Comparison of ENCODE assay signal across 26 cellular contexts in genomic region chr6:40163924-40164323, GRCh38.
"Had no signal": no experiment of that assay in that cellular context is flagged by ENCODE, and none has a peak within 500 bp of the region (broad histone marks: within the 10 kb centered on the region; RNA-seq: fewer than 3 reads in every experiment).

No MANE protein-coding gene starts in this region.

- H3K4me1 ChIP-seq: left ventricle myocardium inferior, parathyroid adenoma, psoas muscle, vagina had no signal

- H3K36me3 ChIP-seq: esophagus squamous epithelium, left ventricle myocardium inferior, thoracic aorta, vagina had no signal

- H3K27ac Mint-ChIP-seq: activated B cell treated with CpG ODN at 0.5 μM for 24 hours; activated CD8-positive, alpha-beta memory T cell treated with anti-CD3 and anti-CD28 coated beads, Interleukin-2, amount 10 ng/mL, durations not matched to agents 7 days and 5 days; activated CD8-positive, alpha-beta T cell treated with anti-CD3 and anti-CD28 coated beads, Interleukin-2, amount 10 ng/mL, durations not matched to agents 7 days and 5 days; activated naive CD4-positive, alpha-beta T cell treated with anti-CD3 and anti-CD28 coated beads, Interleukin-2, amount 50 U/mL, for 24 hours; activated naive CD8-positive, alpha-beta T cell treated with anti-CD3 and anti-CD28 coated beads, Interleukin-2, amount 50 U/mL, for 24 hours; activated T-helper 2 cell treated with anti-CD3 and anti-CD28 coated beads, Interferon-gamma antibody, Interleukin-2, Interleukin-4, amounts not matched to agents 10 μg/mL and 5 μg/mL and 100 μg/mL, durations not matched to agents 14 hours and 24 hours and 36 hours; nephron progenitor cell; stimulated activated naive B cell treated with anti-CD40 and anti-IgM and Interleukin-4, amounts not matched to agents 10 μg/mL and 1 μg/mL and 100 μg/mL, for 72 hours; T-cell; type B pancreatic cell had no signal

- H3K4me3 ChIP-seq: esophagus squamous epithelium, left ventricle myocardium inferior, lung, psoas muscle, smooth muscle cell, thoracic aorta, vagina had no signal

- H3K4me3 Mint-ChIP-seq: activated B cell treated with CpG ODN at 0.5 μM for 24 hours; activated CD8-positive, alpha-beta memory T cell treated with anti-CD3 and anti-CD28 coated beads, Interleukin-2, amount 10 ng/mL, durations not matched to agents 7 days and 5 days; activated CD8-positive, alpha-beta T cell treated with anti-CD3 and anti-CD28 coated beads, Interleukin-2, amount 10 ng/mL, durations not matched to agents 7 days and 5 days; activated naive CD4-positive, alpha-beta T cell treated with anti-CD3 and anti-CD28 coated beads, Interleukin-2, amount 50 U/mL, for 24 hours; activated naive CD8-positive, alpha-beta T cell treated with anti-CD3 and anti-CD28 coated beads, Interleukin-2, amount 50 U/mL, for 24 hours; nephron progenitor cell; stimulated activated naive B cell treated with anti-CD40 and anti-IgM and Interleukin-4, amounts not matched to agents 10 μg/mL and 1 μg/mL and 100 μg/mL, for 72 hours; T-cell; type B pancreatic cell had no signal

- DNase-seq: activated B cell treated with CpG ODN at 0.5 μM for 24 hours; activated CD8-positive, alpha-beta memory T cell treated with anti-CD3 and anti-CD28 coated beads, Interleukin-2, amount 10 ng/mL, durations not matched to agents 7 days and 5 days; activated CD8-positive, alpha-beta T cell treated with anti-CD3 and anti-CD28 coated beads, Interleukin-2, amount 10 ng/mL, durations not matched to agents 7 days and 5 days; activated naive CD8-positive, alpha-beta T cell treated with anti-CD3 and anti-CD28 coated beads, Interleukin-2, amount 50 U/mL, for 24 hours; activated T-cell treated with anti-CD3 and anti-CD28 coated beads, Interleukin-2, amount 50 U/mL, for 48 hours; central memory CD4-positive, alpha-beta T cell; dermis blood vessel endothelial cell; effector CD8-positive, alpha-beta T cell; esophagus squamous epithelium; glutamatergic neuron; islet precursor cell; left ventricle myocardium inferior; nephron progenitor cell; stimulated activated CD4-positive, alpha-beta T cell treated with anti-CD3 and anti-CD28 coated beads, Interleukin-1b, Interleukin-23, amount 100 ng/mL, for 48 hours; stimulated activated naive B cell treated with anti-CD40 and anti-IgM and Interleukin-4, amounts not matched to agents 10 μg/mL and 1 μg/mL and 100 μg/mL, for 72 hours; T-cell had no signal

- H3K36me3 Mint-ChIP-seq: activated CD8-positive, alpha-beta memory T cell treated with anti-CD3 and anti-CD28 coated beads, Interleukin-2, amount 10 ng/mL, durations not matched to agents 7 days and 5 days; activated naive CD4-positive, alpha-beta T cell treated with anti-CD3 and anti-CD28 coated beads, Interleukin-2, amount 50 U/mL, for 24 hours; stimulated activated naive B cell treated with anti-CD40 and anti-IgM and Interleukin-4, amounts not matched to agents 10 μg/mL and 1 μg/mL and 100 μg/mL, for 72 hours; T-cell; type B pancreatic cell had no signal

- H3K27ac ChIP-seq: epithelial cell of prostate, esophagus squamous epithelium, left ventricle myocardium inferior, parathyroid adenoma, psoas muscle, thoracic aorta, vagina had no signal

- H3K9me3 Mint-ChIP-seq: activated B cell treated with CpG ODN at 0.5 μM for 24 hours; activated naive CD4-positive, alpha-beta T cell treated with anti-CD3 and anti-CD28 coated beads, Interleukin-2, amount 50 U/mL, for 24 hours; activated naive CD8-positive, alpha-beta T cell treated with anti-CD3 and anti-CD28 coated beads, Interleukin-2, amount 50 U/mL, for 24 hours; activated T-helper 2 cell treated with anti-CD3 and anti-CD28 coated beads, Interferon-gamma antibody, Interleukin-2, Interleukin-4, amounts not matched to agents 10 μg/mL and 5 μg/mL and 100 μg/mL, durations not matched to agents 14 hours and 24 hours and 36 hours; nephron progenitor cell; T-cell; type B pancreatic cell had no signal

- ATAC-seq: activated CD8-positive, alpha-beta memory T cell treated with anti-CD3 and anti-CD28 coated beads, Interleukin-2, amount 10 ng/mL, durations not matched to agents 7 days and 5 days; activated CD8-positive, alpha-beta T cell treated with anti-CD3 and anti-CD28 coated beads, Interleukin-2, amount 10 ng/mL, durations not matched to agents 7 days and 5 days; activated naive CD8-positive, alpha-beta T cell treated with anti-CD3 and anti-CD28 coated beads, Interleukin-2, amount 50 U/mL, for 24 hours; stimulated activated naive B cell treated with anti-CD40 and anti-IgM and Interleukin-4, amounts not matched to agents 10 μg/mL and 1 μg/mL and 100 μg/mL, for 72 hours; T-cell had no signal

- H3K9me3 ChIP-seq: esophagus squamous epithelium, psoas muscle, thoracic aorta, vagina had no signal

- H3K27me3 Mint-ChIP-seq: activated B cell treated with CpG ODN at 0.5 μM for 24 hours; activated CD8-positive, alpha-beta memory T cell treated with anti-CD3 and anti-CD28 coated beads, Interleukin-2, amount 10 ng/mL, durations not matched to agents 7 days and 5 days had no signal

- H3K27me3 ChIP-seq: esophagus squamous epithelium, vagina had no signal

- H3K4me1 Mint-ChIP-seq: activated B cell treated with CpG ODN at 0.5 μM for 24 hours; activated CD8-positive, alpha-beta memory T cell treated with anti-CD3 and anti-CD28 coated beads, Interleukin-2, amount 10 ng/mL, durations not matched to agents 7 days and 5 days; activated naive CD4-positive, alpha-beta T cell treated with anti-CD3 and anti-CD28 coated beads, Interleukin-2, amount 50 U/mL, for 24 hours; activated naive CD8-positive, alpha-beta T cell treated with anti-CD3 and anti-CD28 coated beads, Interleukin-2, amount 50 U/mL, for 24 hours; T-cell had no signal
